ENCODE assay signal across 8 cellular contexts in genomic region chr19:55253842-55254624, GRCh38. TPM values are rescaled to one million over a fixed set of nuclear protein-coding genes. Genes with fewer than 3 reads are reported as not detected.
DNase-seq lines count a peak whose midpoint lies in the region; ATAC-seq and TF ChIP-seq lines count a peak whose summit lies in the region.

No MANE protein-coding gene starts in this region.

- peaks cover 0 to 3% (median 2%) of the 10 kb centered on the region in 3 donors for H3K36me3 Mint-ChIP-seq in immature natural killer cell
- no peaks in the 10 kb centered on the region for H3K36me3 Mint-ChIP-seq in type B pancreatic cell

- H3K4me1 ChIP-seq in DOHH2 (ENCODE audit: control insufficient read depth, low read length): peaks cover 53% of the 10 kb centered on the region

- H3K36me3 ChIP-seq in DOHH2 (ENCODE audit: control insufficient read depth, low read length): peaks cover 86% of the 10 kb centered on the region

- peaks cover 98% of the 10 kb centered on the region for H3K79me2 ChIP-seq in DOHH2 (ENCODE audit: control insufficient read depth, low read length)

- H3K4me1 Mint-ChIP-seq in immature natural killer cell (peaks cover 75 to 82% of the 10 kb centered on the region in 2 donors), type B pancreatic cell (ENCODE audit: unreplicated experiment) (peaks cover 48% of the 10 kb centered on the region)
- H3K4me1 Mint-ChIP-seq in stimulated activated naive CD8-positive, alpha-beta T cell treated with anti-CD3 and anti-CD28 coated beads, Interleukin-15, amount 100 ng/mL, for 72 hours: peaks cover 72% of the 10 kb centered on the region

- H4K20me1 ChIP-seq in DOHH2 (ENCODE audit: control insufficient read depth, insufficient read depth, low read depth, low read length): peaks cover 23% of the 10 kb centered on the region; the same call in 1 of the 2 replicates

- peak overlapping the region; percentile 99 for H3K27ac ChIP-seq in DOHH2 (ENCODE audit: low read depth, low read length)

- TF ChIP-seq CTCF in DOHH2 (IDR thresholded peaks at IDR 0.05; ENCODE audit: low read depth, low read length, poor library complexity, severe bottlenecking) (no peak), type B pancreatic cell (conservative IDR thresholded peaks at IDR 0.05) (no peak)

- no peaks in the 10 kb centered on the region for H3K9me2 ChIP-seq in DOHH2 (replicated peaks; ENCODE audit: control insufficient read depth, low read length)

- H3K4me3 Mint-ChIP-seq in immature natural killer cell (peak overlapping the region; percentile 97 to 100 (median 98)), type B pancreatic cell (no peak overlapping the region)
- H3K4me3 Mint-ChIP-seq in stimulated activated naive CD8-positive, alpha-beta T cell treated with anti-CD3 and anti-CD28 coated beads, Interleukin-15, amount 100 ng/mL, for 72 hours: peak overlapping the region; percentile 97 to 99

- no peaks in the 10 kb centered on the region for H3K27me3 ChIP-seq in DOHH2 (ENCODE audit: control insufficient read depth, low read length)

- peaks cover 5 to 21% (median 13%) of the 10 kb centered on the region in 3 donors for H3K27me3 Mint-ChIP-seq in immature natural killer cell (ENCODE audit: low read depth in 3 of 3)
- no peaks in the 10 kb centered on the region for H3K27me3 Mint-ChIP-seq in stimulated activated naive CD8-positive, alpha-beta T cell treated with anti-CD3 and anti-CD28 coated beads, Interleukin-15, amount 100 ng/mL, for 72 hours
- no peaks in the 10 kb centered on the region for H3K27me3 Mint-ChIP-seq in type B pancreatic cell

- H3F3A ChIP-seq in DOHH2 (ENCODE audit: control insufficient read depth, insufficient read depth): peaks cover 29% of the 10 kb centered on the region

- peak; percentile 73 for DNase-seq in NCI-H510A treated with DMSO at 0.1 percent for 48 hours (lab: John Stamatoyannopoulos, UW)
- DNase-seq in activated T-cell treated with anti-CD3 and anti-CD28 coated beads for 1 hour (ENCODE audit: low read depth): peak; percentile 48
- peak; percentile 76 to 77 (median 77) for DNase-seq in immature natural killer cell
- peak; percentile 58 to 68 for DNase-seq in stimulated activated naive CD8-positive, alpha-beta T cell treated with anti-CD3 and anti-CD28 coated beads, Interleukin-15, amount 100 ng/mL, for 72 hours
- no peak for DNase-seq in type B pancreatic cell (ENCODE audit: extremely low spot score, unreplicated experiment)

- H3K9me3 Mint-ChIP-seq in immature natural killer cell: no peaks in the 10 kb centered on the region
- no peaks in the 10 kb centered on the region for H3K9me3 Mint-ChIP-seq in stimulated activated naive CD8-positive, alpha-beta T cell treated with anti-CD3 and anti-CD28 coated beads, Interleukin-15, amount 100 ng/mL, for 72 hours
- H3K9me3 Mint-ChIP-seq in type B pancreatic cell: no peaks in the 10 kb centered on the region

- H3K27ac Mint-ChIP-seq in immature natural killer cell: peak overlapping the region; percentile 96 to 99 (median 99)
- H3K27ac Mint-ChIP-seq in stimulated activated naive CD8-positive, alpha-beta T cell treated with anti-CD3 and anti-CD28 coated beads, Interleukin-15, amount 100 ng/mL, for 72 hours: peak overlapping the region; percentile 98 to 99
- H3K27ac Mint-ChIP-seq in type B pancreatic cell: no peak overlapping the region

- peak overlapping the region; percentile 99 for H3K4me2 ChIP-seq in DOHH2 (ENCODE audit: low read length)

- peak overlapping the region; percentile 97 for H3K4me3 ChIP-seq in DOHH2 (ENCODE audit: low read length)

- no peaks in the 10 kb centered on the region for H3K9me3 ChIP-seq in DOHH2 (ENCODE audit: control insufficient read depth, insufficient read depth, low read length)

- ATAC-seq in GM21576 (IDR thresholded peaks at IDR 0.05; ENCODE audit: unreplicated experiment): peak; percentile 42
- peak; percentile 44 for ATAC-seq in stimulated activated naive CD8-positive, alpha-beta T cell treated with anti-CD3 and anti-CD28 coated beads, Interleukin-15, amount 100 ng/mL, for 72 hours
- ATAC-seq in GM18858 (IDR thresholded peaks at IDR 0.05; ENCODE audit: unreplicated experiment): no peak

RNA-seq across cellular contexts. Expression of gene PPP6R1, which starts 4.8 kb away (rescaled TPM):
- polyA plus RNA-seq in immature natural killer cell: 100 to 1,000 TPM in 1 of 3 donors, 10 to 100 TPM in 2; 43.1 to 123 (median 47.9) TPM
- 71.5 and 72.3 TPM in 2 replicates for total RNA-seq in type B pancreatic cell (ENCODE audit: low replicate concordance)

RNA-seq across cellular contexts. Expression of gene TMEM86B, which starts 25.5 kb away (rescaled TPM):
- 1 to 10 TPM in 1 of 3 donors, under 1 TPM in 1, not detected in 1; 0.59 to 2.4 TPM for polyA plus RNA-seq in immature natural killer cell
- 14.4 and 19.0 TPM in 2 replicates for total RNA-seq in type B pancreatic cell (ENCODE audit: low replicate concordance)

RNA-seq across cellular contexts. Expression of gene HSPBP1, which starts 25.9 kb away (rescaled TPM):
- 10 to 100 TPM; 42.6 to 46.7 (median 46.3) TPM for polyA plus RNA-seq in immature natural killer cell
- 37.8 and 50.7 TPM in 2 replicates for total RNA-seq in type B pancreatic cell (ENCODE audit: low replicate concordance)

RNA-seq across cellular contexts. Expression of gene BRSK1, which starts 29.8 kb away (rescaled TPM):
- not detected for polyA plus RNA-seq in immature natural killer cell
- total RNA-seq in type B pancreatic cell (ENCODE audit: low replicate concordance): 9.8 and 32.3 TPM in 2 replicates

RNA-seq across cellular contexts. Expression of gene PTPRH, which starts 44.7 kb away (rescaled TPM):
- polyA plus RNA-seq in immature natural killer cell: not detected
- 3.9 and 4.3 TPM in 2 replicates for total RNA-seq in type B pancreatic cell (ENCODE audit: low replicate concordance)
